In the genomic region with DNA sequence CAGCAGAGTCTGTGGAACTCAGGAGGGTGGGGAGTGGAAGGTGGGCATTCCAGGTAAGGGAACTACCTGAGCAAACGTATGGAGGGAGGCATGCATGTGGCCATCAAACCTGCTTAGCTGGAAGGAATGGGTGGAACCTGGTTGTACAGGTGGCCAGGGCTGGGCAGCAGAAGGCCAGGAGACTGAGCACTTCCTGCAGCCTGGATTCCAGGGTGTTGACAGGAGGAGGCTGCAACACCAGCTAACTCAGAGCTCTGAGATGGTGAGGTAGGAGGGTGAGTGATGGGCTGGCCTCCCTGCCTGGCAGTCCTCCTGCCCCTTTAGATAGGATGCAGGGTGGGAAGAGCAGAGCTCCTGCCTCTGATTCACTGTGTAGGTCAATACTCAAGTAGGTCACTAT, we compare ENCODE assay signal across 18 cellular contexts.
DNase-seq lines count a peak whose midpoint lies in the region; ATAC-seq and TF ChIP-seq lines count a peak whose summit lies in the region.
"Had no signal": no experiment of that assay in that cellular context is flagged by ENCODE, and none has a peak within 500 bp of the region (broad histone marks: within the 10 kb centered on the region; RNA-seq: fewer than 3 reads in every experiment).

No MANE protein-coding gene starts in this region.

- TF ChIP-seq CTCF in heart right ventricle (IDR thresholded peaks at IDR 0.05) = no peak
- TF ChIP-seq CTCF in nephron progenitor cell (IDR thresholded peaks at IDR 0.05) = no peak

- ATAC-seq in heart right ventricle (peak in 5 of 8 donors; percentile 36 to 76 (median 44)), sciatic nerve (no peak)

- H3K4me1 ChIP-seq in heart right ventricle = peaks cover 0 to 13% (median 0%) of the 10 kb centered on the region in 9 donors
- H3K4me1 ChIP-seq: HAP-1, tibial nerve had no signal

- peaks cover 6% of the 10 kb centered on the region for H3K27me3 Mint-ChIP-seq in nephron progenitor cell (ENCODE audit: low read depth, poor library complexity)
- H3K27me3 Mint-ChIP-seq: activated naive CD4-positive, alpha-beta T cell treated with anti-CD3 and anti-CD28 coated beads, Interleukin-2, amount 50 U/mL, for 24 hours; stimulated activated naive CD8-positive, alpha-beta T cell treated with anti-CD3 and anti-CD28 coated beads, Interleukin-15, Interleukin-2, amounts not matched to agents 100 ng/mL and 50 ng/mL, for 24 hours had no signal

- 61 to 85% methylated on average over 1 of the region's 1 CpG for WGBS in heart right ventricle, 2 donors

- no peaks in the 10 kb centered on the region for H3K27me3 ChIP-seq in heart right ventricle
- H3K27me3 ChIP-seq: tibial nerve had no signal

- no peak overlapping the region for H3K4me3 ChIP-seq in heart right ventricle
- H3K4me3 ChIP-seq: HAP-1, tibial nerve had no signal

- H3K36me3 ChIP-seq in heart right ventricle = no peaks in the 10 kb centered on the region
- H3K36me3 ChIP-seq: HAP-1, tibial nerve had no signal

- no peaks in the 10 kb centered on the region for H3K9me3 ChIP-seq in heart right ventricle
- H3K9me3 ChIP-seq: HAP-1, tibial nerve had no signal

- H3K4me3 Mint-ChIP-seq in nephron progenitor cell = no peak overlapping the region
- H3K4me3 Mint-ChIP-seq: activated naive CD4-positive, alpha-beta T cell treated with anti-CD3 and anti-CD28 coated beads, Interleukin-2, amount 50 U/mL, for 24 hours; nephron; stimulated activated naive CD8-positive, alpha-beta T cell treated with anti-CD3 and anti-CD28 coated beads, Interleukin-15, Interleukin-2, amounts not matched to agents 100 ng/mL and 50 ng/mL, for 24 hours had no signal

- H3K4me1 Mint-ChIP-seq in nephron progenitor cell = peaks cover 46% of the 10 kb centered on the region
- H3K4me1 Mint-ChIP-seq: activated naive CD4-positive, alpha-beta T cell treated with anti-CD3 and anti-CD28 coated beads, Interleukin-2, amount 50 U/mL, for 24 hours; nephron had no signal

- DNase-seq in HPDE6-E6E7 (ENCODE audit: extremely low spot score) (peak; percentile 27), RPMI8226 (peak; percentile 33), heart right ventricle (no peak), nephron progenitor cell (no peak), SKM-1 (lab: John Stamatoyannopoulos, UW; ENCODE audit: unreplicated experiment) (no peak), cerebellar cortex (ENCODE audit: low spot score) (no peak), sciatic nerve (ENCODE audit: low spot score) (no peak), cerebellum (ENCODE audit: low spot score) (no peak)
- DNase-seq: AML-193, Karpas-422, NCI-H1048, NCI-H187 treated with DMSO at 0.1 percent for 48 hours, NCI-H2227 treated with DMSO at 0.1 percent for 48 hours had no signal

- H3K9me3 Mint-ChIP-seq in nephron progenitor cell = no peaks in the 10 kb centered on the region
- H3K9me3 Mint-ChIP-seq: activated naive CD4-positive, alpha-beta T cell treated with anti-CD3 and anti-CD28 coated beads, Interleukin-2, amount 50 U/mL, for 24 hours; nephron; stimulated activated naive CD8-positive, alpha-beta T cell treated with anti-CD3 and anti-CD28 coated beads, Interleukin-15, Interleukin-2, amounts not matched to agents 100 ng/mL and 50 ng/mL, for 24 hours had no signal

- intact Hi-C loops in heart right ventricle (cut with DNase I) (no loop called here), sciatic nerve (cut with DNase I) (no loop called here)

- peak overlapping the region; percentile 31 for H3K27ac Mint-ChIP-seq in nephron progenitor cell
- H3K27ac Mint-ChIP-seq: activated naive CD4-positive, alpha-beta T cell treated with anti-CD3 and anti-CD28 coated beads, Interleukin-2, amount 50 U/mL, for 24 hours; nephron; stimulated activated naive CD8-positive, alpha-beta T cell treated with anti-CD3 and anti-CD28 coated beads, Interleukin-15, Interleukin-2, amounts not matched to agents 100 ng/mL and 50 ng/mL, for 24 hours had no signal

- no peak overlapping the region for H3K27ac ChIP-seq in heart right ventricle
- H3K27ac ChIP-seq: tibial nerve had no signal

- H3K36me3 Mint-ChIP-seq in nephron progenitor cell (ENCODE audit: low read depth) = no peaks in the 10 kb centered on the region
- H3K36me3 Mint-ChIP-seq: activated naive CD4-positive, alpha-beta T cell treated with anti-CD3 and anti-CD28 coated beads, Interleukin-2, amount 50 U/mL, for 24 hours had no signal

Comparison
In these comparisons a context has a peak if more than half of its experiments do, and no peak if none do; other contexts are left out.
1. DNase-seq: peak in HPDE6-E6E7 (single experiment) and RPMI8226 (single experiment); none in heart right ventricle (0 of 2), nephron progenitor cell (single experiment), SKM-1 (single experiment), cerebellar cortex (single experiment), sciatic nerve (single experiment) and cerebellum (single experiment).